Comparison of ENCODE assay signal across 13 cellular contexts in the genomic region with DNA sequence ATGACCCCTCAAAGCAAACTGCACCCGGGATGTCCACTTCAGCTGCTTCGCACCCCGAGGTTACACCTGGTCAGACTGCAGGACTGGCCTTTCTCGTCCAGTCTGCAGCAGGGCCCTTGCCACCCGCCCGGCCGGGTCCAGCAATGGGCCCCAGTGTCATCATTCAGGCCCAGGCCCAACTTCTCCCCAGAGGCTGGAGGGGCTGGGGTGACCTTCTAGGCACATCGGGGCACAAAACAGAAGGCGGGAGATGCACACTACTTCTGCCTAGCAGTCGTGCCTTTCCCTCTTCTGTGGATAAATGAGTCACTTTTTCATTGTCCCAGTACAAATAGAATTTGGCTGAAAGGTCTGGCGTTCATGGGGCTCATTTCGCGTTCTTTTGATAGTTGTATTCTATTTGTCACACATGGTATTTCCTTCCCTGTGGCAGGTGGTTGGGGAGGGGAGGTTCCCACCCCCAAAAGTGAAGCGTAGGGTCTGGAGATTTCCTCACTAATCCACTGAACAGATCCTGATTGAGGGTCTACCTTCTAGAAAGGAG.
"Had no signal": no experiment of that assay in that cellular context is flagged by ENCODE, and none has a peak within 500 bp of the region (broad histone marks: within the 10 kb centered on the region; RNA-seq: fewer than 3 reads in every experiment).

No MANE protein-coding gene starts in this region.

- H3K4me1 ChIP-seq: adrenal gland, gastrocnemius medialis had no signal

- H3K27me3 ChIP-seq: adrenal gland, gastrocnemius medialis, heart right ventricle, stomach had no signal

- H3K36me3 ChIP-seq: adrenal gland, gastrocnemius medialis, heart right ventricle, stomach had no signal

- FAIRE-seq: kidney, urothelium cell line had no signal

- ATAC-seq: activated T-cell treated with anti-CD3 and anti-CD28 coated beads, Interleukin-2, amount 50 U/mL, for 72 hours; effector memory CD8-positive, alpha-beta T cell; gastrocnemius medialis; naive thymus-derived CD4-positive, alpha-beta T cell had no signal

- H3K9me3 ChIP-seq: adrenal gland, gastrocnemius medialis, heart right ventricle, stomach had no signal

- H3K4me3 ChIP-seq: adrenal gland, gastrocnemius medialis, heart right ventricle, stomach had no signal

- H3K27ac ChIP-seq: adrenal gland, epithelial cell of prostate, gastrocnemius medialis, heart right ventricle, stomach had no signal

- DNase-seq: activated CD4-positive, alpha-beta memory T cell treated with anti-CD3 and anti-CD28 coated beads for 36 hours; activated naive CD4-positive, alpha-beta T cell; activated T-cell treated with anti-CD3 and anti-CD28 coated beads, Interleukin-2, amount 50 U/mL, for 72 hours; adrenal gland; effector memory CD8-positive, alpha-beta T cell; gastrocnemius medialis; heart right ventricle; naive thymus-derived CD4-positive, alpha-beta T cell; stimulated activated CD4-positive, alpha-beta T cell treated with anti-CD3 and anti-CD28 coated beads, Interleukin-4, amount 100 ng/mL, for 24 hours; stomach had no signal
